9 cellular contexts compared by ENCODE assay signal in genomic region chr1:2232916-2233438, GRCh38. TPM values are rescaled to one million over a fixed set of nuclear protein-coding genes. Genes with fewer than 3 reads are reported as not detected.
A peak's percentile ranks its signal among the peaks of the same experiment; 100 is the strongest.
DNase-seq lines count a peak whose midpoint lies in the region; ATAC-seq and TF ChIP-seq lines count a peak whose summit lies in the region.
"Had no signal": no experiment of that assay in that cellular context is flagged by ENCODE, and none has a peak within 500 bp of the region (broad histone marks: within the 10 kb centered on the region; RNA-seq: fewer than 3 reads in every experiment).

No MANE protein-coding gene starts in this region.

- POLR2A ChIA-PET in activated naive CD8-positive, alpha-beta T cell treated with anti-CD3 and anti-CD28 coated beads, Interleukin-2, amount 10 ng/mL, durations not matched to agents 7 days and 5 days (lab: Charles Lee): interaction anchor here (0.7 to 3.4 kb wide), 7 partner anchors 22 to 1122 kb away, joined by 3 to 29 read pairs (median 8); partner anchors contain the start of genes MORN1 and RER1

- no peaks in the 10 kb centered on the region for H3K9me3 Mint-ChIP-seq in IgD-negative memory B cell
- no peaks in the 10 kb centered on the region for H3K9me3 Mint-ChIP-seq in activated naive CD8-positive, alpha-beta T cell treated with anti-CD3 and anti-CD28 coated beads, Interleukin-2, amount 10 ng/mL, durations not matched to agents 7 days and 5 days

- peaks cover 3% of the 10 kb centered on the region for H3K27me3 Mint-ChIP-seq in IgD-negative memory B cell
- no peaks in the 10 kb centered on the region for H3K27me3 Mint-ChIP-seq in activated naive CD8-positive, alpha-beta T cell treated with anti-CD3 and anti-CD28 coated beads, Interleukin-2, amount 10 ng/mL, durations not matched to agents 7 days and 5 days

- H3K36me3 Mint-ChIP-seq in IgD-negative memory B cell: peaks cover 2% of the 10 kb centered on the region
- H3K36me3 Mint-ChIP-seq in activated naive CD8-positive, alpha-beta T cell treated with anti-CD3 and anti-CD28 coated beads, Interleukin-2, amount 10 ng/mL, durations not matched to agents 7 days and 5 days: peaks cover 7% of the 10 kb centered on the region

- no peaks in the 10 kb centered on the region for H3K36me3 ChIP-seq in spleen

- H3K4me1 ChIP-seq in right cardiac atrium (ENCODE audit: control insufficient read depth, insufficient read depth, low read length): peaks cover 38% of the 10 kb centered on the region
- peaks cover 82 to 91% (median 89%) of the 10 kb centered on the region in 6 donors for H3K4me1 ChIP-seq in spleen

- DNase-seq in activated naive CD8-positive, alpha-beta T cell treated with anti-CD3 and anti-CD28 coated beads, Interleukin-2, amount 10 ng/mL, durations not matched to agents 7 days and 5 days: no peak
- peak; percentile 72 to 86 (median 85) for DNase-seq in right cardiac atrium
- DNase-seq in spleen: peak; percentile 80
- DNase-seq in HuH-7 (ENCODE audit: low spot score): no peak
- DNase-seq in NCI-H1930 (lab: John Stamatoyannopoulos, UW): no peak
- DNase-seq: left colon had no signal

- TF ChIP-seq POLR2A in spleen (IDR thresholded peaks at IDR 0.05): no peak

- H3K4me3 Mint-ChIP-seq in IgD-negative memory B cell: peak overlapping the region; percentile 94 to 99 (median 98)
- H3K4me3 Mint-ChIP-seq in activated naive CD8-positive, alpha-beta T cell treated with anti-CD3 and anti-CD28 coated beads, Interleukin-2, amount 10 ng/mL, durations not matched to agents 7 days and 5 days: peak overlapping the region; percentile 94

- H3K9me3 ChIP-seq in right cardiac atrium (ENCODE audit: control insufficient read depth, low read length): no peaks in the 10 kb centered on the region
- H3K9me3 ChIP-seq in spleen: no peaks in the 10 kb centered on the region

- H3K27ac ChIP-seq in right cardiac atrium (ENCODE audit: low read length) (peak overlapping the region; percentile 80), spleen (peak overlapping the region; percentile 28 to 99 (median 86))

- TF ChIP-seq CTCF in spleen (IDR thresholded peaks at IDR 0.05 in 8 of 11, conservative IDR thresholded peaks at IDR 0.05 in 3 of 11): no peak

- intact Hi-C loops in right cardiac atrium (cut with DNase I) (loop anchor here in 3 of 4 donors (5.0 kb wide), 2 partner anchors 69 to 79 kb away; no protein-coding TSS in a partner anchor), spleen (cut with DNase I; ENCODE audit: low total_unique reads) (loop anchor here (10.0 kb wide), 1 partner anchor 62 kb away; no protein-coding TSS in a partner anchor)

- WGBS in right cardiac atrium: 31% methylated on average over 23 of the region's 23 CpGs
- 42 to 77% (median 54%) methylated on average over 21 to 23 of the region's 23 CpGs for WGBS in spleen, 5 donors

- no peaks in the 10 kb centered on the region for H3K27me3 ChIP-seq in right cardiac atrium (ENCODE audit: control insufficient read depth, insufficient read depth)
- no peaks in the 10 kb centered on the region for H3K27me3 ChIP-seq in spleen (replicated peaks in 1 of 7)

- no peak for ATAC-seq in activated naive CD8-positive, alpha-beta T cell treated with anti-CD3 and anti-CD28 coated beads, Interleukin-2, amount 10 ng/mL, durations not matched to agents 7 days and 5 days (ENCODE audit: low read depth)
- ATAC-seq in right cardiac atrium (peak in 1 of 2 donors; percentile 3), GM18498 (IDR thresholded peaks at IDR 0.05; ENCODE audit: unreplicated experiment) (no peak), HG02970 (IDR thresholded peaks at IDR 0.05; ENCODE audit: low FRiP score, unreplicated experiment) (no peak)
- ATAC-seq: left colon had no signal

- H3K4me1 Mint-ChIP-seq in IgD-negative memory B cell: peaks cover 40 to 58% (median 51%) of the 10 kb centered on the region in 3 donors
- H3K4me1 Mint-ChIP-seq in activated naive CD8-positive, alpha-beta T cell treated with anti-CD3 and anti-CD28 coated beads, Interleukin-2, amount 10 ng/mL, durations not matched to agents 7 days and 5 days: peaks cover 56% of the 10 kb centered on the region

- H3K4me3 ChIP-seq in right cardiac atrium (ENCODE audit: low read length) (peak overlapping the region; percentile 94), spleen (peak overlapping the region; percentile 0 to 90 (median 74))

- peak overlapping the region; percentile 98 to 99 (median 99) for H3K27ac Mint-ChIP-seq in IgD-negative memory B cell
- H3K27ac Mint-ChIP-seq in activated naive CD8-positive, alpha-beta T cell treated with anti-CD3 and anti-CD28 coated beads, Interleukin-2, amount 10 ng/mL, durations not matched to agents 7 days and 5 days: peak overlapping the region; percentile 95

RNA-seq across cellular contexts. Expression of gene SKI, which starts 4.9 kb away (rescaled TPM):
- polyA plus RNA-seq in IgD-negative memory B cell (0.78 TPM), right cardiac atrium (35.6 TPM), spleen (10 to 100 TPM in 1 of 3 donors, 1 to 10 TPM in 2; 4.4 to 16.8 (median 6.5) TPM)
- 10 to 100 TPM; 59.3 to 71.6 TPM for total RNA-seq in activated naive CD8-positive, alpha-beta T cell treated with anti-CD3 and anti-CD28 coated beads, Interleukin-2, amount 10 ng/mL, durations not matched to agents 7 days and 5 days
- total RNA-seq in right cardiac atrium (10 to 100 TPM; 56.7 to 83.1 (median 68.9) TPM), spleen (10 to 100 TPM; 47.4 to 100.0 (median 64.0) TPM)

RNA-seq across cellular contexts. Expression of gene FAAP20, which starts 38.4 kb away (rescaled TPM):
- polyA plus RNA-seq in IgD-negative memory B cell (78.2 TPM), right cardiac atrium (56.3 TPM), spleen (100 to 1,000 TPM in 1 of 3 donors, 10 to 100 TPM in 2; 66.8 to 113 (median 94.1) TPM)
- 10 to 100 TPM; 59.0 to 61.0 TPM for total RNA-seq in activated naive CD8-positive, alpha-beta T cell treated with anti-CD3 and anti-CD28 coated beads, Interleukin-2, amount 10 ng/mL, durations not matched to agents 7 days and 5 days
- total RNA-seq in right cardiac atrium (10 to 100 TPM; 35.5 to 49.3 (median 37.2) TPM), spleen (10 to 100 TPM; 20.6 to 64.0 (median 46.6) TPM)

Comparison
In these comparisons a context has a peak if more than half of its experiments do, and no peak if none do; other contexts are left out.
1. DNase-seq: peak in right cardiac atrium (3 of 3) and spleen (single experiment); none in activated naive CD8-positive, alpha-beta T cell treated with anti-CD3 and anti-CD28 coated beads, Interleukin-2, amount 10 ng/mL, durations not matched to agents 7 days and 5 days (single experiment), HuH-7 (single experiment) and NCI-H1930 (0 of 2).